In genomic region chr2:144369416-144369815, GRCh38 we compare ENCODE assay signal across 24 cellular contexts.
DNase-seq lines count a peak whose midpoint lies in the region; ATAC-seq, FAIRE-seq and TF ChIP-seq lines count a peak whose summit lies in the region.
"Had no signal": no experiment of that assay in that cellular context is flagged by ENCODE, and none has a peak within 500 bp of the region (broad histone marks: within the 10 kb centered on the region; RNA-seq: fewer than 3 reads in every experiment).

No MANE protein-coding gene starts in this region.

- H3K27ac ChIP-seq in K562 (ENCODE audit: extremely low read depth, low read depth, low read length): no peak overlapping the region
- H3K27ac ChIP-seq: 22Rv1, BLaER1, C4-2B, GM23248 had no signal

- no peaks in the 10 kb centered on the region for H3K27me3 ChIP-seq in Loucy (ENCODE audit: insufficient read depth, low read length, poor library complexity, severe bottlenecking)
- H3K27me3 ChIP-seq in K562 (ENCODE audit: control insufficient read depth in 2 of 2, insufficient read depth in 2 of 2, low read length in 2 of 2): no peaks in the 10 kb centered on the region
- H3K27me3 ChIP-seq: BLaER1 had no signal

- peaks cover 2% of the 10 kb centered on the region for H3K4me1 Mint-ChIP-seq in activated CD4-positive, alpha-beta T cell treated with anti-CD3 and anti-CD28 coated beads, Interleukin-2, amount 10 ng/mL, durations not matched to agents 7 days and 5 days
- peaks cover 17% of the 10 kb centered on the region for H3K4me1 Mint-ChIP-seq in activated CD4-positive, alpha-beta T cell treated with anti-CD3 and anti-CD28 coated beads, Interleukin-2, amount 10 ng/mL, durations not matched to agents 24 days and 14 days
- peaks cover 15% of the 10 kb centered on the region for H3K4me1 Mint-ChIP-seq in stimulated activated memory B cell treated with anti-CD40 and anti-IgM and Interleukin-4, amounts not matched to agents 10 μg/mL and 1 μg/mL and 100 μg/mL, for 72 hours

- no peaks in the 10 kb centered on the region for H3K36me3 Mint-ChIP-seq in activated CD4-positive, alpha-beta T cell treated with anti-CD3 and anti-CD28 coated beads, Interleukin-2, amount 10 ng/mL, durations not matched to agents 7 days and 5 days (ENCODE audit: low read depth)
- no peaks in the 10 kb centered on the region for H3K36me3 Mint-ChIP-seq in activated CD4-positive, alpha-beta T cell treated with anti-CD3 and anti-CD28 coated beads, Interleukin-2, amount 10 ng/mL, durations not matched to agents 24 days and 14 days (ENCODE audit: low read depth)
- no peaks in the 10 kb centered on the region for H3K36me3 Mint-ChIP-seq in stimulated activated memory B cell treated with anti-CD40 and anti-IgM and Interleukin-4, amounts not matched to agents 10 μg/mL and 1 μg/mL and 100 μg/mL, for 72 hours
- H3K36me3 Mint-ChIP-seq: CD4-positive, CD25-positive, alpha-beta regulatory T cell; CD8-positive, alpha-beta T cell had no signal

- peak overlapping the region; percentile 18; the same call in 1 of the 2 replicates for H2AFZ ChIP-seq in Loucy (ENCODE audit: low read length)
- H2AFZ ChIP-seq in K562 (ENCODE audit: low read depth, low read length): peak overlapping the region; percentile 93
- H2AFZ ChIP-seq: GM23248 had no signal

- H3K4me1 ChIP-seq in Loucy (ENCODE audit: insufficient read depth, low read length, poor library complexity, severe bottlenecking): peaks cover 55% of the 10 kb centered on the region
- peaks cover 4 to 55% of the 10 kb centered on the region in 2 experiments; a peak in 4 of 5 replicates for H3K4me1 ChIP-seq in K562 (replicated peaks in 1 of 2; ENCODE audit: control insufficient read depth in 2 of 2, insufficient read depth in 2 of 2, low read length in 2 of 2)

- H4K20me1 ChIP-seq in Loucy (ENCODE audit: insufficient read depth, low read length, poor library complexity, severe bottlenecking) (no peaks in the 10 kb centered on the region), K562 (replicated peaks; ENCODE audit: control insufficient read depth, insufficient read depth, low read length) (no peaks in the 10 kb centered on the region)
- H4K20me1 ChIP-seq: BLaER1 had no signal

- 0 out of 2 replicates have a peak, but pooled peaks cover 3% of the 10 kb centered on the region for H3F3A ChIP-seq in Loucy (ENCODE audit: low read depth)

- no peak overlapping the region for H3K4me3 Mint-ChIP-seq in activated CD4-positive, alpha-beta T cell treated with anti-CD3 and anti-CD28 coated beads, Interleukin-2, amount 10 ng/mL, durations not matched to agents 7 days and 5 days
- no peak overlapping the region for H3K4me3 Mint-ChIP-seq in activated CD4-positive, alpha-beta T cell treated with anti-CD3 and anti-CD28 coated beads, Interleukin-2, amount 10 ng/mL, durations not matched to agents 24 days and 14 days
- H3K4me3 Mint-ChIP-seq in stimulated activated memory B cell treated with anti-CD40 and anti-IgM and Interleukin-4, amounts not matched to agents 10 μg/mL and 1 μg/mL and 100 μg/mL, for 72 hours: no peak overlapping the region
- H3K4me3 Mint-ChIP-seq: B cell; CD4-positive, CD25-positive, alpha-beta regulatory T cell; CD8-positive, alpha-beta T cell had no signal

- H3K9ac ChIP-seq in Loucy (ENCODE audit: low read depth, low read length, poor library complexity, severe bottlenecking): peak overlapping the region; percentile 45
- no peak overlapping the region for H3K9ac ChIP-seq in K562 (ENCODE audit: insufficient read depth in 1 of 2, low read depth in 2 of 2, low read length in 2 of 2)
- H3K9ac ChIP-seq: BLaER1, GM23248 had no signal

- DNase-seq in activated CD4-positive, alpha-beta T cell treated with anti-CD3 and anti-CD28 coated beads, Interleukin-2, amount 10 ng/mL, durations not matched to agents 7 days and 5 days: no peak
- no peak for DNase-seq in activated CD4-positive, alpha-beta T cell treated with anti-CD3 and anti-CD28 coated beads, Interleukin-2, amount 10 ng/mL, durations not matched to agents 24 days and 14 days
- no peak for DNase-seq in K562 (ENCODE audit: extremely low read depth in 1 of 4, low spot score in 3 of 4)
- DNase-seq in DMS79 treated with DMSO at 0.1 percent for 48 hours (lab: John Stamatoyannopoulos, UW): no peak
- no peak for DNase-seq in NCI-H446 (lab: John Stamatoyannopoulos, UW)
- DNase-seq: Caco-2; CD4-positive, CD25-positive, alpha-beta regulatory T cell; CD8-positive, alpha-beta T cell; DMS153; EL; GDM1; GM23248; H7 had no signal

- no peaks in the 10 kb centered on the region for H3K9me2 ChIP-seq in Loucy (replicated peaks; ENCODE audit: low read depth, low read length)

- H3K79me2 ChIP-seq in Loucy (ENCODE audit: insufficient read depth, low read length): no peaks in the 10 kb centered on the region
- H3K79me2 ChIP-seq in K562 (ENCODE audit: control insufficient read depth, insufficient read depth, low read length): no peaks in the 10 kb centered on the region

- ATAC-seq in K562 (no peak), HG02678 (IDR thresholded peaks at IDR 0.05; ENCODE audit: unreplicated experiment) (no peak)
- ATAC-seq in stimulated activated memory B cell treated with anti-CD40 and anti-IgM and Interleukin-4, amounts not matched to agents 10 μg/mL and 1 μg/mL and 100 μg/mL, for 72 hours: no peak
- ATAC-seq: CD8-positive, alpha-beta T cell; GM12878 had no signal

- CTCF ChIA-PET in activated CD4-positive, alpha-beta T cell treated with anti-CD3 and anti-CD28 coated beads, Interleukin-2, amount 10 ng/mL, durations not matched to agents 7 days and 5 days (lab: Charles Lee): interaction anchor here (1.1 kb wide), 1 partner anchor 128 kb away, joined by 3 read pairs; no protein-coding TSS in a partner anchor
- CTCF ChIA-PET in K562 (lab: Yijun Ruan, JAX; ENCODE audit: low intra/inter-chr PET ratio): no interaction called here

- TF ChIP-seq CTCF in Loucy (conservative IDR thresholded peaks at IDR 0.05; ENCODE audit: low read length) (no peak), K562 (IDR thresholded peaks at IDR 0.05 in 2 of 3, conservative IDR thresholded peaks at IDR 0.05 in 1 of 3; ENCODE audit: insufficient read depth in 2 of 3, low read depth in 1 of 3, low read length in 3 of 3) (no peak)

- no peak overlapping the region for H3K4me2 ChIP-seq in Loucy (ENCODE audit: low read depth, low read length, poor library complexity, severe bottlenecking)
- H3K4me2 ChIP-seq in K562 (ENCODE audit: insufficient read depth, low read length): no peak overlapping the region
- H3K4me2 ChIP-seq: BLaER1 had no signal

- no peak for FAIRE-seq in K562 (lab: Jason Lieb, UNC)
- FAIRE-seq: A204.1, GM12878, GM19239, H1 had no signal

- TF ChIP-seq EP300 in K562 (IDR thresholded peaks at IDR 0.05; ENCODE audit: low read length): no peak

- H3K27ac Mint-ChIP-seq in activated CD4-positive, alpha-beta T cell treated with anti-CD3 and anti-CD28 coated beads, Interleukin-2, amount 10 ng/mL, durations not matched to agents 7 days and 5 days: peak overlapping the region; percentile 17
- H3K27ac Mint-ChIP-seq in activated CD4-positive, alpha-beta T cell treated with anti-CD3 and anti-CD28 coated beads, Interleukin-2, amount 10 ng/mL, durations not matched to agents 24 days and 14 days: no peak overlapping the region
- peak overlapping the region; percentile 23 for H3K27ac Mint-ChIP-seq in stimulated activated memory B cell treated with anti-CD40 and anti-IgM and Interleukin-4, amounts not matched to agents 10 μg/mL and 1 μg/mL and 100 μg/mL, for 72 hours
- H3K27ac Mint-ChIP-seq: B cell; CD8-positive, alpha-beta T cell had no signal

- H3K27me3 Mint-ChIP-seq in activated CD4-positive, alpha-beta T cell treated with anti-CD3 and anti-CD28 coated beads, Interleukin-2, amount 10 ng/mL, durations not matched to agents 7 days and 5 days: peaks cover 8% of the 10 kb centered on the region
- H3K27me3 Mint-ChIP-seq in activated CD4-positive, alpha-beta T cell treated with anti-CD3 and anti-CD28 coated beads, Interleukin-2, amount 10 ng/mL, durations not matched to agents 24 days and 14 days: peaks cover 7% of the 10 kb centered on the region
- no peaks in the 10 kb centered on the region for H3K27me3 Mint-ChIP-seq in stimulated activated memory B cell treated with anti-CD40 and anti-IgM and Interleukin-4, amounts not matched to agents 10 μg/mL and 1 μg/mL and 100 μg/mL, for 72 hours

- in situ Hi-C loops in K562 (cut with MboI): no loop called here

- intact Hi-C loops in activated CD4-positive, alpha-beta T cell treated with anti-CD3 and anti-CD28 coated beads, Interleukin-2, amount 10 ng/mL, durations not matched to agents 24 days and 14 days (cut with micrococcal nuclease): no loop called here
- intact Hi-C loops in K562 (cut with micrococcal nuclease): no loop called here

- H3K9me1 ChIP-seq in K562 (ENCODE audit: control insufficient read depth, insufficient read depth, low read length): no peaks in the 10 kb centered on the region

- BruUV-seq in K562 (replicated peaks; lab: Mats Ljungman, UMichigan): no TSS peak

- H3K4me3 ChIP-seq in Loucy (ENCODE audit: low read length, poor library complexity, severe bottlenecking): no peak overlapping the region
- no peak overlapping the region for H3K4me3 ChIP-seq in K562
- H3K4me3 ChIP-seq: BLaER1, GM12878, GM23248 had no signal

- H3K36me3 ChIP-seq in Loucy (ENCODE audit: insufficient read depth, low read length) (no peaks in the 10 kb centered on the region), K562 (ENCODE audit: control insufficient read depth, insufficient read depth, low read length) (no peaks in the 10 kb centered on the region)
- H3K36me3 ChIP-seq: BLaER1 had no signal

- no peaks in the 10 kb centered on the region for H3K9me3 ChIP-seq in Loucy (ENCODE audit: insufficient read depth, low read depth, low read length)
- no peaks in the 10 kb centered on the region for H3K9me3 ChIP-seq in K562 (replicated peaks; ENCODE audit: control insufficient read depth, insufficient read depth, low read depth, low read length)
- H3K9me3 ChIP-seq: BLaER1, Caco-2 had no signal

- TF ChIP-seq POLR2A in K562 (conservative IDR thresholded peaks at IDR 0.05): no peak

- H3K9me3 Mint-ChIP-seq in activated CD4-positive, alpha-beta T cell treated with anti-CD3 and anti-CD28 coated beads, Interleukin-2, amount 10 ng/mL, durations not matched to agents 7 days and 5 days: no peaks in the 10 kb centered on the region
- H3K9me3 Mint-ChIP-seq in activated CD4-positive, alpha-beta T cell treated with anti-CD3 and anti-CD28 coated beads, Interleukin-2, amount 10 ng/mL, durations not matched to agents 24 days and 14 days: no peaks in the 10 kb centered on the region
- no peaks in the 10 kb centered on the region for H3K9me3 Mint-ChIP-seq in stimulated activated memory B cell treated with anti-CD40 and anti-IgM and Interleukin-4, amounts not matched to agents 10 μg/mL and 1 μg/mL and 100 μg/mL, for 72 hours
- H3K9me3 Mint-ChIP-seq: CD8-positive, alpha-beta T cell had no signal

- POLR2A ChIA-PET in activated CD4-positive, alpha-beta T cell treated with anti-CD3 and anti-CD28 coated beads, Interleukin-2, amount 10 ng/mL, durations not matched to agents 7 days and 5 days (lab: Charles Lee): no interaction called here
- POLR2A ChIA-PET in K562 (lab: Yijun Ruan, JAX): interaction anchor here (0.6 to 1.0 kb wide), 4 partner anchors 10 to 20 kb away, joined by 3 read pairs; no protein-coding TSS in a partner anchor

- no peak for TF ChIP-seq RAD21 in K562 (CRISPR knock-in tag; conservative IDR thresholded peaks at IDR 0.05 in 1 of 2, IDR thresholded peaks at IDR 0.05 in 1 of 2)

TF ChIP-seq in K562, 482 proteins besides CTCF, POLR2A, EP300 and RAD21 (continues in another document):
- TF ChIP-seq ZNF253 (CRISPR knock-in tag; conservative IDR thresholded peaks at IDR 0.05): no peak
